ENCODE assay signal across 14 cellular contexts in the genomic region with DNA sequence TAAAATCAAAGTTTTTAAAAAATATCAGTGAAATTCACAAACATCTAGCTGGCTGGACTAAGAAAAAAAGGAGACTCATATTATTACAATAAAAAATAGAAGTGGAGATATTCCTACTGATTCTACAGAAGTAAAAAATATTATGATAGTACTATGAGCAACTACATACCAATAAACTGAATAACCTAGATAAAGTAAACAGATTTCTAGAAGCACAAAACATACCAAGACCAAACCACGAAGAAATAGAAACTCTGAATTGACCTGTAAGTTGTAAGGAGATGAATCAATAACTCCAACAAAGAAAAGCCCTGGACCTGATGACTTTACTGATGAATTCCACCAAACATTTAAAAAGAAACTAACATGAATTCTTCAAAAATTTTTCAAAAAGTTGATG.
DNase-seq lines count a peak whose midpoint lies in the region; ATAC-seq and TF ChIP-seq lines count a peak whose summit lies in the region.
"Had no signal": no experiment of that assay in that cellular context is flagged by ENCODE, and none has a peak within 500 bp of the region (broad histone marks: within the 10 kb centered on the region; RNA-seq: fewer than 3 reads in every experiment).

No MANE protein-coding gene starts in this region.

- H3K9me3 ChIP-seq in PC-3 (ENCODE audit: low read length) = 0 out of 2 replicates have a peak, but pooled peaks cover 5% of the 10 kb centered on the region

- no peak overlapping the region for H2AFZ ChIP-seq in PC-3 (ENCODE audit: low read length)

- ATAC-seq in PC-3 (peak; percentile 62), GM19395 (IDR thresholded peaks at IDR 0.05; ENCODE audit: unreplicated experiment) (no peak)

- no peaks in the 10 kb centered on the region for H3K9me2 ChIP-seq in PC-3 (replicated peaks; ENCODE audit: low read length)

- TF ChIP-seq CTCF in PC-3 (conservative IDR thresholded peaks at IDR 0.05; ENCODE audit: low read depth, low read length) (no peak), epithelial cell of esophagus (IDR thresholded peaks at IDR 0.05; ENCODE audit: insufficient read depth, low read depth, low read length, missing control alignments) (no peak)

- H3K4me2 ChIP-seq in PC-3 (ENCODE audit: low read length) = no peak overlapping the region

- H3K79me2 ChIP-seq in PC-3 (ENCODE audit: low read length) = no peaks in the 10 kb centered on the region

- 0 out of 2 replicates have a peak overlapping the region, but pooled peaks have one; percentile 2 for H3K27ac ChIP-seq in PC-3 (ENCODE audit: low read length)

- H3K4me3 ChIP-seq in PC-3 (ENCODE audit: low read length) = no peak overlapping the region
- H3K4me3 ChIP-seq in epithelial cell of esophagus (ENCODE audit: low read length) = no peak overlapping the region
- H3K4me3 ChIP-seq: MG63 had no signal

- intact Hi-C loops in PC-3 (cut with micrococcal nuclease) = no loop called here

- POLR2A ChIA-PET in PC-3 (lab: Charles Lee; ENCODE audit: unreplicated experiment) = no interaction called here

- BruUV-seq in PC-3 (replicated peaks; lab: Mats Ljungman, UMichigan) = no TSS peak

- H3K4me1 ChIP-seq in PC-3 (ENCODE audit: insufficient read depth, low read length) = no peaks in the 10 kb centered on the region

- H4K20me1 ChIP-seq in PC-3 (ENCODE audit: low read length) = no peaks in the 10 kb centered on the region

- H3K36me3 ChIP-seq in PC-3 (ENCODE audit: low read depth, low read length) = no peaks in the 10 kb centered on the region
- H3K36me3 ChIP-seq: MG63 had no signal

- no peak overlapping the region for H3K9ac ChIP-seq in PC-3 (ENCODE audit: low read length)

- peak; percentile 38 for DNase-seq in EL
- peak; percentile 34 for DNase-seq in PC-3
- peak; percentile 4 for DNase-seq in epithelial cell of esophagus (ENCODE audit: low read depth)
- DNase-seq in kidney tubule cell (ENCODE audit: low spot score) = peak; percentile 30
- DNase-seq in NCI-H2171 (lab: John Stamatoyannopoulos, UW) = no peak
- DNase-seq in activated CD4-positive, alpha-beta T cell treated with anti-CD3 and anti-CD28 coated beads for 1 hour = no peak
- DNase-seq: C1 segment of cervical spinal cord, MG63, NCI-H1048, NCI-H1436, NCI-H2029, NCI-H446 treated with DMSO at 0.1 percent for 48 hours, Right ventricle myocardium superior had no signal

- H3F3A ChIP-seq in PC-3 (ENCODE audit: low read length, unreplicated experiment) = no peaks in the 10 kb centered on the region

- CTCF ChIA-PET in PC-3 (lab: Charles Lee) = no interaction called here

- no peaks in the 10 kb centered on the region for H3K27me3 ChIP-seq in PC-3 (ENCODE audit: low read length)
- H3K27me3 ChIP-seq: MG63 had no signal

Comparison
In these comparisons a context has a peak if more than half of its experiments do, and no peak if none do; other contexts are left out.
1. DNase-seq: peak in EL (single experiment), PC-3 (single experiment), epithelial cell of esophagus (single experiment) and kidney tubule cell (single experiment); none in NCI-H2171 (single experiment) and activated CD4-positive, alpha-beta T cell treated with anti-CD3 and anti-CD28 coated beads for 1 hour (single experiment).